8 cellular contexts compared by ENCODE assay signal in the genomic region with DNA sequence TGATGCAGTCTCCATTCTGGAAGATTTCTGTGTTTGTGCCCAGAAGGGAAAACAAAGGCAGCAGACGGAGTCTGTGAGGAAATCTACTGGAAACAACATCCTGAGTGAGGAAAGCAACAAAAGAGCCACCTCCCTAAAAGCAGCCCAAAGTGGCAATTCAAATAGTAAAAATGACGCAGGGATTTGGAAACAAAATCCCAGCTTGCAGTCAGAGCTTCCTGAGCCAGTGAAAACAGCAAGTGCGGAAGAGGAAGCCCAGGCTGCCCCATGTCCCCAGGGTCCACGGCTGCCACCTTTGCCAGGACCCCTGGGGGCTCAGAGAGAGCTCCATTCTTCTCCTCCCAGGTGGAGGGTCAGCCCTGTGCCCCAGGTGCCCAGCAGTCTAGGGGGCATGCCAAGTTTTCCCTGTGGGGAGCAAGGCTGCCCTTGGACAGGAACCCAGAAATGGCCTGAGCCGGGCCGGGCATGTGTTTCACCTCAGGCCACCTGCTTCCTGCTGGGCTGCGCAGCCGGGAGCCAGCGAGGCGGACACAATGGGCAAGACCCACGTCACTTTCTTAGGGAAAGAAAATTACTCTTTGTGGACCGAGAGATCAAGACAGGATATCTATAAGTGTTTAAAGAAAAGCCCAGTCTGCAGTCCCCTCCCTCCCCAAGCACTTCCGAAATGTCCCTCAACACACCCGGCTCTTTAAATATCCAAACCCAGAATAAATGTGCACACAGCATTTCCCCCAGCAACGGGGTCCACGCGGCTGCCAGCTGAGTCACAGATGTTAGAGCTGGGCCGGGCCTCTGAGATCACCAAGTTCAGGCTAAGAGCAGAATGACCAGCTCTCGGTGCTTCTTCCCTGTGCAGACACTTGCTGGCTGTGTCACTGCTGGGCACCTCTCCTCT.
DNase-seq lines count a peak whose midpoint lies in the region; ATAC-seq and TF ChIP-seq lines count a peak whose summit lies in the region.

No MANE protein-coding gene starts in this region.

- 17% methylated on average over 18 of the region's 19 CpGs for WGBS in mammary epithelial cell (ENCODE audit: low coverage, missing lambda C conversion rate)
- WGBS in right lobe of liver (ENCODE audit: insufficient coverage, low coverage, low lambda C conversion rate, missing lambda C conversion rate): 41% methylated on average over 10 of the region's 19 CpGs

- no peaks in the 10 kb centered on the region for H3K36me3 ChIP-seq in mammary epithelial cell (ENCODE audit: insufficient read depth, low read length)
- H3K36me3 ChIP-seq in right lobe of liver: no peaks in the 10 kb centered on the region

- H3K4me2 ChIP-seq in mammary epithelial cell (ENCODE audit: insufficient read depth, low read depth, low read length): peak overlapping the region; percentile 62

- H3K9me3 ChIP-seq in mammary epithelial cell (replicated peaks; ENCODE audit: insufficient read depth, low read length): no peaks in the 10 kb centered on the region
- no peaks in the 10 kb centered on the region for H3K9me3 ChIP-seq in right lobe of liver

- no TSS peak for BruUV-seq in mammary epithelial cell (replicated peaks; lab: Mats Ljungman, UMichigan)

- no peaks in the 10 kb centered on the region for H4K20me1 ChIP-seq in mammary epithelial cell (ENCODE audit: insufficient read depth, low read length)

- TF ChIP-seq CTCF in mammary epithelial cell (conservative IDR thresholded peaks at IDR 0.05 in 1 of 2, IDR thresholded peaks at IDR 0.05 in 1 of 2; ENCODE audit: extremely low read depth in 1 of 2, insufficient read depth in 1 of 2, low read depth in 1 of 2, low read length in 2 of 2) (no peak), right lobe of liver (IDR thresholded peaks at IDR 0.05) (no peak)

- dilution Hi-C loops in mammary epithelial cell (cut with HindIII; ENCODE audit: low sequenced_read_pairs): no loop called here

- in situ Hi-C loops in mammary epithelial cell (cut with MboI; ENCODE audit: low sequenced_read_pairs in 2 of 2): no loop called here

- CTCF ChIA-PET in mammary epithelial cell (lab: Charles Lee; ENCODE audit: low non-redundant PET): interaction anchor here (0.6 kb wide), 1 partner anchor 250 kb away, joined by 3 read pairs; no protein-coding TSS in a partner anchor

- intact Hi-C loops in mammary epithelial cell (cut with micrococcal nuclease) (no loop called here), right lobe of liver (cut with DNase I) (no loop called here)

- peak overlapping the region; percentile 94 for H2AFZ ChIP-seq in mammary epithelial cell (ENCODE audit: low read depth, low read length)

- H3K27ac ChIP-seq in mammary epithelial cell (ENCODE audit: insufficient read depth, low read depth, low read length) (no peak overlapping the region), right lobe of liver (peak overlapping the region; percentile 58 to 66 (median 63)), substantia nigra (ENCODE audit: low read depth, low read length, poor library complexity, severe bottlenecking) (peak overlapping the region; percentile 79)

- DNase-seq in NCI-H1092 (lab: John Stamatoyannopoulos, UW) (peak; percentile 55), mammary epithelial cell (no peak), right lobe of liver (peak; percentile 61 to 76 (median 71)), substantia nigra (lab: John Stamatoyannopoulos, UW) (peak in 45 of 49 donors; percentile 19 to 89 (median 54)), NCI-H1105 (lab: John Stamatoyannopoulos, UW) (no peak)

- H3K9ac ChIP-seq in mammary epithelial cell (ENCODE audit: insufficient read depth, low read length): no peak overlapping the region

- H3K27me3 ChIP-seq in mammary epithelial cell (ENCODE audit: insufficient read depth, low read length): no peaks in the 10 kb centered on the region
- no peaks in the 10 kb centered on the region for H3K27me3 ChIP-seq in right lobe of liver

- H3K4me1 ChIP-seq in mammary epithelial cell (ENCODE audit: insufficient read depth, low read length) (peaks cover 12% of the 10 kb centered on the region), right lobe of liver (no peaks in the 10 kb centered on the region)

- TF ChIP-seq POLR2A in right lobe of liver (IDR thresholded peaks at IDR 0.05): no peak

- no peak overlapping the region for H3K4me3 ChIP-seq in mammary epithelial cell (replicated peaks in 1 of 3; ENCODE audit: insufficient read depth in 1 of 3, low read depth in 2 of 3, low read length in 3 of 3)
- H3K4me3 ChIP-seq in right lobe of liver: no peak overlapping the region

- H3K79me2 ChIP-seq in mammary epithelial cell (ENCODE audit: insufficient read depth, low read length): no peaks in the 10 kb centered on the region

- ATAC-seq in right lobe of liver (peak; percentile 63 to 73 (median 68)), HG02571 (IDR thresholded peaks at IDR 0.05; ENCODE audit: unreplicated experiment) (no peak), GM19467 (IDR thresholded peaks at IDR 0.05; ENCODE audit: unreplicated experiment) (no peak), GM21723 (IDR thresholded peaks at IDR 0.05; ENCODE audit: unreplicated experiment) (no peak)

Comparison
In these comparisons a context has a peak if more than half of its experiments do, and no peak if none do; other contexts are left out.
1. DNase-seq: peak in NCI-H1092 (single experiment), right lobe of liver (3 of 3) and substantia nigra (45 of 49); none in mammary epithelial cell (single experiment) and NCI-H1105 (single experiment).
2. ATAC-seq: peak in right lobe of liver (4 of 4); none in HG02571 (single experiment), GM19467 (single experiment) and GM21723 (single experiment).